In the genomic region with DNA sequence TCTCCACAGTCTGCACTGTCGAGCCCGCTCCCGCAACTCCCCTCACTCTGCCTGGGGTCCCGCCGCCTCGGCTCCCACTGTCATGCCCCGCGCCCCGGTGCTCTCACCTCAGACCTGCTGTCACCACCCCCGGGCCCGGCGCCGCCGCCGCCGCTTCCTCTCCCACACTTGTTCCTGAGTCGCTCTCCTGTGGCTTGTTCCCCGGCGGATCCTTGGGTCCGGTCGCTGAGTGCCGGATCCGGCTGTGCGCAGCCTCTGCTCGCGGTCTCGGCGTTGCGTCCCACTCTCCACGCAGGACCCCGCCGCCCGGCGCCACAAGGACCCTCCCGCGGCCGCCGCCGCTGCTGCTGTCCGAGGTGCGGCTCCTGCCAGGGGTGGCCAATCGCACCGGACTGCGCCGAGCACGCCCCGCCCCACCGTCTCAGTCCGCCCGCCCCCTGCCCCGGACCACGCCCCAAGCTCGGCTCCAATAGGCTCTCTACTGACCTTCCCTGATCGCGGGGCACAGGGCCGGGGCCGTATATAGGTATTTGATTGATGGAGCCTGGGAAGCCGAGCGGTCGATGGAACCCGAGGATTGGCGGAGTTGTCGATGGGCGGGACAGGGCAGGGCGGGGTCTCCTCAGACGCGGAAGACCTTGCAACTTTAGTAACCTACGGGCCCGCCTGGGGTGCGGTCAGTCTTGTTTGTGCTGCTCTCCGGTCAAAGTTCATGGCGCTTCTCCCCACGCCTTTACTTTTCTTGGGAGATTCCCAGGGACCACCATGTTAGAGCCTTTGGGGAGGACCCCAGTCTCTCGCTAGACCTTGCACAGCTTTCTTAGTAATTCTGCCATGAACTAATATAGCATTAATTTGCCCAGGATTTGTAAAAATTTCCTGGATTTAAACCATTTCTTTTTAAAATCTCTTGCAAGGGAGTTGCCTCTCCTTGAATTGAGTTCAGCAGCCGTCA, we compare ENCODE assay signal across 8 cellular contexts. TPM values are rescaled to one million over a fixed set of nuclear protein-coding genes. Genes with fewer than 3 reads are reported as not detected.
A peak's percentile ranks its signal among the peaks of the same experiment; 100 is the strongest.
DNase-seq lines count a peak whose midpoint lies in the region; TF ChIP-seq lines count a peak whose summit lies in the region.

A gene (minus strand): TSS at position 367 of the 955 bp plus-strand sequence. CDS start 117,340 bp downstream, outside the sequence.

- H3K4me3 ChIP-seq in effector memory CD4-positive, alpha-beta T cell (ENCODE audit: insufficient read depth, low read depth, low read length, poor library complexity, severe bottlenecking): peak within 1 kb of the TSS; percentile 97

- no peaks in the 10 kb centered on the region for H3K9me3 ChIP-seq in effector memory CD4-positive, alpha-beta T cell (ENCODE audit: control insufficient read depth, low read length)

- H3K27me3 ChIP-seq in effector memory CD4-positive, alpha-beta T cell (replicated peaks; ENCODE audit: control insufficient read depth, insufficient read depth, low read length, poor library complexity, severe bottlenecking): no peaks in the 10 kb centered on the region

- H3K27ac ChIP-seq in effector memory CD4-positive, alpha-beta T cell (ENCODE audit: insufficient read depth, low read length, poor library complexity, severe bottlenecking): peak within 1 kb of the TSS; percentile 72

- H3K4me1 ChIP-seq in effector memory CD4-positive, alpha-beta T cell (ENCODE audit: control insufficient read depth, insufficient read depth, low read length, poor library complexity, severe bottlenecking): peaks cover 33% of the 10 kb centered on the region

- TF ChIP-seq CTCF in GM20000 (IDR thresholded peaks at IDR 0.05; ENCODE audit: extremely low read depth, missing control alignments): no peak

- POLR2A ChIA-PET in activated CD8-positive, alpha-beta memory T cell treated with anti-CD3 and anti-CD28 coated beads for 36 hours (lab: Charles Lee): interaction anchor here (0.6 to 1.6 kb wide), 4 partner anchors 16 to 214 kb away, joined by 3 to 10 read pairs (median 4); no protein-coding TSS in a partner anchor

- no peaks in the 10 kb centered on the region for H3K36me3 ChIP-seq in effector memory CD4-positive, alpha-beta T cell (ENCODE audit: control insufficient read depth, insufficient read depth, low read length)

- DNase-seq in CMK (ENCODE audit: low read depth): peak; percentile 96
- peak; percentile 98 for DNase-seq in GM20000 (ENCODE audit: low spot score)
- peak; percentile 97 for DNase-seq in HT-29 (ENCODE audit: low spot score)
- DNase-seq in NOMO-1 (lab: John Stamatoyannopoulos, UW; ENCODE audit: unreplicated experiment in 2 of 2): peak; percentile 95 to 100
- peak; percentile 96 to 97 (median 97) for DNase-seq in effector memory CD4-positive, alpha-beta T cell
- peak; percentile 99 for DNase-seq in medulla oblongata (ENCODE audit: extremely low spot score)
- DNase-seq in stimulated activated CD8-positive, alpha-beta memory T cell treated with anti-CD3 and anti-CD28 coated beads, Interleukin-12 subunit alpha, Interleukin-12 subunit beta, amount 100 ng/mL, for 1 hour (ENCODE audit: low read depth): peak; percentile 96

- CTCF ChIA-PET in activated CD8-positive, alpha-beta memory T cell treated with anti-CD3 and anti-CD28 coated beads for 36 hours (lab: Charles Lee): interaction anchor here (0.9 to 1.7 kb wide), 2 partner anchors 66 to 192 kb away, joined by 3 to 5 read pairs; no protein-coding TSS in a partner anchor

RNA-seq across cellular contexts. Expression of the gene that starts here (rescaled TPM):
- 3.1 and 5.5 TPM in 2 replicates for total RNA-seq in HT-29 (2014; rRNA removed; shearing (Covaris generic))
- 10 to 100 TPM; 47.4 to 53.4 TPM for total RNA-seq in activated CD8-positive, alpha-beta memory T cell treated with anti-CD3 and anti-CD28 coated beads for 36 hours

Comparison
In these comparisons a context has a peak if more than half of its experiments do, and no peak if none do; other contexts are left out.
1. Peak in every context shown above with its lines: DNase-seq, H3K4me3 ChIP-seq and H3K27ac ChIP-seq.